ENCODE assay signal across 1 cellular context in the genomic region with DNA sequence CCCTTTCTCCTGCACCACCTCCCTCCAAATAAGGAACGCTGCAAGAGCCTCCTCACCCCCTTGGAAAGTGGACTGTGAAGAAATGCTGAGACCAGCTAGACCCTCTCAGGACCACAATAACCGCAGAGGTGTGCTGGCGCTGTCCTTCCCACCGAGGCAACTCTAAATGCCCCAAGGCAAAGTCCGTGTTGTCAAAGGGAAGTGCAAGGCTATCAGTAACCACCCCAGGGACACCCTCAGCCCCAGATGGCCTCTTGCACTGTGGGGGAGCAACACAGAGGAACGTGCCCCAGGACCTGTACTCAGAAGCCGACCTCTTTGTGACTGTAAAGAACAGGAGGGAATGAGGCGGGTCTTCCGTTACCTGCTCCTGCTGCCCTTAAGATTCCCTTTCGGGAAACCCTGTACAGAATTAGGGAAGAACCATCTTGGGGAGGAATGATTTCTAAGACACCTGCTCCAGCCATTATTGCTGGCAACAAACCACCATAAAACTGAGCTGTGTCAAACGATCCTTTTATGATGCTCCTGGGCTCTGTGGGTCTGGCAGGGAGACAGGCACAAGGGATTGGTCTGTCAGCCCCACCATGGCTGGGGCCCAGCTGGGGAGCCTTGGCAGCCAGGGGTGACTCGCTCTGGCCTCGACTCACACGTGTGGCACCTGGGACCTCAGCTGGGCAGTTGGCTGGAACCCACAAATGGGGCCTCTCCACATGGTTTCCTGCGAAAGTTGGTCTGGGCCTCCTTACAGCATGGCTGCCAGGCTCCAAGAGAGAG.
A peak's percentile ranks its signal among the peaks of the same experiment; 100 is the strongest.
TF ChIP-seq lines count a peak whose summit lies in the region.

No MANE protein-coding gene starts in this region.

TF ChIP-seq in HepG2, 621 proteins besides CTCF, POLR2A, EP300 and RAD21 (continued from another document and continues in another):
- TF ChIP-seq, protein P1, sequence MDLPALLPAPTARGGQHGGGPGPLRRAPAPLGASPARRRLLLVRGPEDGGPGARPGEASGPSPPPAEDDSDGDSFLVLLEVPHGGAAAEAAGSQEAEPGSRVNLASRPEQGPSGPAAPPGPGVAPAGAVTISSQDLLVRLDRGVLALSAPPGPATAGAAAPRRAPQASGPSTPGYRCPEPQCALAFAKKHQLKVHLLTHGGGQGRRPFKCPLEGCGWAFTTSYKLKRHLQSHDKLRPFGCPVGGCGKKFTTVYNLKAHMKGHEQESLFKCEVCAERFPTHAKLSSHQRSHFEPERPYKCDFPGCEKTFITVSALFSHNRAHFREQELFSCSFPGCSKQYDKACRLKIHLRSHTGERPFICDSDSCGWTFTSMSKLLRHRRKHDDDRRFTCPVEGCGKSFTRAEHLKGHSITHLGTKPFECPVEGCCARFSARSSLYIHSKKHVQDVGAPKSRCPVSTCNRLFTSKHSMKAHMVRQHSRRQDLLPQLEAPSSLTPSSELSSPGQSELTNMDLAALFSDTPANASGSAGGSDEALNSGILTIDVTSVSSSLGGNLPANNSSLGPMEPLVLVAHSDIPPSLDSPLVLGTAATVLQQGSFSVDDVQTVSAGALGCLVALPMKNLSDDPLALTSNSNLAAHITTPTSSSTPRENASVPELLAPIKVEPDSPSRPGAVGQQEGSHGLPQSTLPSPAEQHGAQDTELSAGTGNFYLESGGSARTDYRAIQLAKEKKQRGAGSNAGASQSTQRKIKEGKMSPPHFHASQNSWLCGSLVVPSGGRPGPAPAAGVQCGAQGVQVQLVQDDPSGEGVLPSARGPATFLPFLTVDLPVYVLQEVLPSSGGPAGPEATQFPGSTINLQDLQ (CRISPR knock-in tag; IDR thresholded peaks at IDR 0.05) = peak; percentile 74; the same call in 1 of the 2 replicates
- TF ChIP-seq, protein P2, sequence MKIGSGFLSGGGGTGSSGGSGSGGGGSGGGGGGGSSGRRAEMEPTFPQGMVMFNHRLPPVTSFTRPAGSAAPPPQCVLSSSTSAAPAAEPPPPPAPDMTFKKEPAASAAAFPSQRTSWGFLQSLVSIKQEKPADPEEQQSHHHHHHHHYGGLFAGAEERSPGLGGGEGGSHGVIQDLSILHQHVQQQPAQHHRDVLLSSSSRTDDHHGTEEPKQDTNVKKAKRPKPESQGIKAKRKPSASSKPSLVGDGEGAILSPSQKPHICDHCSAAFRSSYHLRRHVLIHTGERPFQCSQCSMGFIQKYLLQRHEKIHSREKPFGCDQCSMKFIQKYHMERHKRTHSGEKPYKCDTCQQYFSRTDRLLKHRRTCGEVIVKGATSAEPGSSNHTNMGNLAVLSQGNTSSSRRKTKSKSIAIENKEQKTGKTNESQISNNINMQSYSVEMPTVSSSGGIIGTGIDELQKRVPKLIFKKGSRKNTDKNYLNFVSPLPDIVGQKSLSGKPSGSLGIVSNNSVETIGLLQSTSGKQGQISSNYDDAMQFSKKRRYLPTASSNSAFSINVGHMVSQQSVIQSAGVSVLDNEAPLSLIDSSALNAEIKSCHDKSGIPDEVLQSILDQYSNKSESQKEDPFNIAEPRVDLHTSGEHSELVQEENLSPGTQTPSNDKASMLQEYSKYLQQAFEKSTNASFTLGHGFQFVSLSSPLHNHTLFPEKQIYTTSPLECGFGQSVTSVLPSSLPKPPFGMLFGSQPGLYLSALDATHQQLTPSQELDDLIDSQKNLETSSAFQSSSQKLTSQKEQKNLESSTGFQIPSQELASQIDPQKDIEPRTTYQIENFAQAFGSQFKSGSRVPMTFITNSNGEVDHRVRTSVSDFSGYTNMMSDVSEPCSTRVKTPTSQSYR (CRISPR knock-in tag; IDR thresholded peaks at IDR 0.05; ENCODE audit: borderline replicate concordance) = peak; percentile 68; the same call in 1 of the 2 replicates
- no peak for TF ChIP-seq RNF2 (conservative IDR thresholded peaks at IDR 0.05; ENCODE audit: low read depth)
- TF ChIP-seq, protein P3, sequence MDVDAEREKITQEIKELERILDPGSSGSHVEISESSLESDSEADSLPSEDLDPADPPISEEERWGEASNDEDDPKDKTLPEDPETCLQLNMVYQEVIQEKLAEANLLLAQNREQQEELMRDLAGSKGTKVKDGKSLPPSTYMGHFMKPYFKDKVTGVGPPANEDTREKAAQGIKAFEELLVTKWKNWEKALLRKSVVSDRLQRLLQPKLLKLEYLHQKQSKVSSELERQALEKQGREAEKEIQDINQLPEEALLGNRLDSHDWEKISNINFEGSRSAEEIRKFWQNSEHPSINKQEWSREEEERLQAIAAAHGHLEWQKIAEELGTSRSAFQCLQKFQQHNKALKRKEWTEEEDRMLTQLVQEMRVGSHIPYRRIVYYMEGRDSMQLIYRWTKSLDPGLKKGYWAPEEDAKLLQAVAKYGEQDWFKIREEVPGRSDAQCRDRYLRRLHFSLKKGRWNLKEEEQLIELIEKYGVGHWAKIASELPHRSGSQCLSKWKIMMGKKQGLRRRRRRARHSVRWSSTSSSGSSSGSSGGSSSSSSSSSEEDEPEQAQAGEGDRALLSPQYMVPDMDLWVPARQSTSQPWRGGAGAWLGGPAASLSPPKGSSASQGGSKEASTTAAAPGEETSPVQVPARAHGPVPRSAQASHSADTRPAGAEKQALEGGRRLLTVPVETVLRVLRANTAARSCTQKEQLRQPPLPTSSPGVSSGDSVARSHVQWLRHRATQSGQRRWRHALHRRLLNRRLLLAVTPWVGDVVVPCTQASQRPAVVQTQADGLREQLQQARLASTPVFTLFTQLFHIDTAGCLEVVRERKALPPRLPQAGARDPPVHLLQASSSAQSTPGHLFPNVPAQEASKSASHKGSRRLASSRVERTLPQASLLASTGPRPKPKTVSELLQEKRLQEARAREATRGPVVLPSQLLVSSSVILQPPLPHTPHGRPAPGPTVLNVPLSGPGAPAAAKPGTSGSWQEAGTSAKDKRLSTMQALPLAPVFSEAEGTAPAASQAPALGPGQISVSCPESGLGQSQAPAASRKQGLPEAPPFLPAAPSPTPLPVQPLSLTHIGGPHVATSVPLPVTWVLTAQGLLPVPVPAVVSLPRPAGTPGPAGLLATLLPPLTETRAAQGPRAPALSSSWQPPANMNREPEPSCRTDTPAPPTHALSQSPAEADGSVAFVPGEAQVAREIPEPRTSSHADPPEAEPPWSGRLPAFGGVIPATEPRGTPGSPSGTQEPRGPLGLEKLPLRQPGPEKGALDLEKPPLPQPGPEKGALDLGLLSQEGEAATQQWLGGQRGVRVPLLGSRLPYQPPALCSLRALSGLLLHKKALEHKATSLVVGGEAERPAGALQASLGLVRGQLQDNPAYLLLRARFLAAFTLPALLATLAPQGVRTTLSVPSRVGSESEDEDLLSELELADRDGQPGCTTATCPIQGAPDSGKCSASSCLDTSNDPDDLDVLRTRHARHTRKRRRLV (CRISPR knock-in tag; IDR thresholded peaks at IDR 0.05) = no peak
- TF ChIP-seq, protein P4, sequence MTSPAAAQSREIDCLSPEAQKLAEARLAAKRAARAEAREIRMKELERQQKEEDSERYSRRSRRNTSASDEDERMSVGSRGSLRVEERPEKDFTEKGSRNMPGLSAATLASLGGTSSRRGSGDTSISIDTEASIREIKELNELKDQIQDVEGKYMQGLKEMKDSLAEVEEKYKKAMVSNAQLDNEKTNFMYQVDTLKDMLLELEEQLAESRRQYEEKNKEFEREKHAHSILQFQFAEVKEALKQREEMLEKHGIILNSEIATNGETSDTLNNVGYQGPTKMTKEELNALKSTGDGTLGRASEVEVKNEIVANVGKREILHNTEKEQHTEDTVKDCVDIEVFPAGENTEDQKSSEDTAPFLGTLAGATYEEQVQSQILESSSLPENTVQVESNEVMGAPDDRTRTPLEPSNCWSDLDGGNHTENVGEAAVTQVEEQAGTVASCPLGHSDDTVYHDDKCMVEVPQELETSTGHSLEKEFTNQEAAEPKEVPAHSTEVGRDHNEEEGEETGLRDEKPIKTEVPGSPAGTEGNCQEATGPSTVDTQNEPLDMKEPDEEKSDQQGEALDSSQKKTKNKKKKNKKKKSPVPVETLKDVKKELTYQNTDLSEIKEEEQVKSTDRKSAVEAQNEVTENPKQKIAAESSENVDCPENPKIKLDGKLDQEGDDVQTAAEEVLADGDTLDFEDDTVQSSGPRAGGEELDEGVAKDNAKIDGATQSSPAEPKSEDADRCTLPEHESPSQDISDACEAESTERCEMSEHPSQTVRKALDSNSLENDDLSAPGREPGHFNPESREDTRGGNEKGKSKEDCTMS (CRISPR knock-in tag; conservative IDR thresholded peaks at IDR 0.05) = no peak
- peak; percentile 63; the same call in 1 of the 2 replicates for TF ChIP-seq GATA4 (IDR thresholded peaks at IDR 0.05; ENCODE audit: borderline replicate concordance, low read depth)
- TF ChIP-seq ZNF264 (CRISPR knock-in tag; IDR thresholded peaks at IDR 0.05) = peak; percentile 53; the same call in 1 of the 2 replicates
- TF ChIP-seq PPARG (CRISPR knock-in tag; conservative IDR thresholded peaks at IDR 0.05) = 0 out of 2 replicates have a peak, but pooled peaks have one; percentile 13
- peak; percentile 88; the same call in 1 of the 2 replicates for TF ChIP-seq FOXO1 (CRISPR knock-in tag; IDR thresholded peaks at IDR 0.05)
- TF ChIP-seq, protein P5, sequence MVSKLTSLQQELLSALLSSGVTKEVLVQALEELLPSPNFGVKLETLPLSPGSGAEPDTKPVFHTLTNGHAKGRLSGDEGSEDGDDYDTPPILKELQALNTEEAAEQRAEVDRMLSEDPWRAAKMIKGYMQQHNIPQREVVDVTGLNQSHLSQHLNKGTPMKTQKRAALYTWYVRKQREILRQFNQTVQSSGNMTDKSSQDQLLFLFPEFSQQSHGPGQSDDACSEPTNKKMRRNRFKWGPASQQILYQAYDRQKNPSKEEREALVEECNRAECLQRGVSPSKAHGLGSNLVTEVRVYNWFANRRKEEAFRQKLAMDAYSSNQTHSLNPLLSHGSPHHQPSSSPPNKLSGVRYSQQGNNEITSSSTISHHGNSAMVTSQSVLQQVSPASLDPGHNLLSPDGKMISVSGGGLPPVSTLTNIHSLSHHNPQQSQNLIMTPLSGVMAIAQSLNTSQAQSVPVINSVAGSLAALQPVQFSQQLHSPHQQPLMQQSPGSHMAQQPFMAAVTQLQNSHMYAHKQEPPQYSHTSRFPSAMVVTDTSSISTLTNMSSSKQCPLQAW (CRISPR knock-in tag; IDR thresholded peaks at IDR 0.05) = peak; percentile 91
- TF ChIP-seq RCOR2 (CRISPR knock-in tag; IDR thresholded peaks at IDR 0.05) = peak; percentile 74; the same call in 1 of the 2 replicates
- TF ChIP-seq, protein P6, sequence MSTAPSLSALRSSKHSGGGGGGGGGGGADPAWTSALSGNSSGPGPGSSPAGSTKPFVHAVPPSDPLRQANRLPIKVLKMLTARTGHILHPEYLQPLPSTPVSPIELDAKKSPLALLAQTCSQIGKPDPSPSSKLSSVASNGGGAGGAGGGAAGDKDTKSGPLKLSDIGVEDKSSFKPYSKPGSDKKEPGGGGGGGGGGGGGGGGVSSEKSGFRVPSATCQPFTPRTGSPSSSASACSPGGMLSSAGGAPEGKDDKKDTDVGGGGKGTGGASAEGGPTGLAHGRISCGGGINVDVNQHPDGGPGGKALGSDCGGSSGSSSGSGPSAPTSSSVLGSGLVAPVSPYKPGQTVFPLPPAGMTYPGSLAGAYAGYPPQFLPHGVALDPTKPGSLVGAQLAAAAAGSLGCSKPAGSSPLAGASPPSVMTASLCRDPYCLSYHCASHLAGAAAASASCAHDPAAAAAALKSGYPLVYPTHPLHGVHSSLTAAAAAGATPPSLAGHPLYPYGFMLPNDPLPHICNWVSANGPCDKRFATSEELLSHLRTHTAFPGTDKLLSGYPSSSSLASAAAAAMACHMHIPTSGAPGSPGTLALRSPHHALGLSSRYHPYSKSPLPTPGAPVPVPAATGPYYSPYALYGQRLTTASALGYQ (CRISPR knock-in tag; IDR thresholded peaks at IDR 0.05) = no peak
- TF ChIP-seq, protein P7, sequence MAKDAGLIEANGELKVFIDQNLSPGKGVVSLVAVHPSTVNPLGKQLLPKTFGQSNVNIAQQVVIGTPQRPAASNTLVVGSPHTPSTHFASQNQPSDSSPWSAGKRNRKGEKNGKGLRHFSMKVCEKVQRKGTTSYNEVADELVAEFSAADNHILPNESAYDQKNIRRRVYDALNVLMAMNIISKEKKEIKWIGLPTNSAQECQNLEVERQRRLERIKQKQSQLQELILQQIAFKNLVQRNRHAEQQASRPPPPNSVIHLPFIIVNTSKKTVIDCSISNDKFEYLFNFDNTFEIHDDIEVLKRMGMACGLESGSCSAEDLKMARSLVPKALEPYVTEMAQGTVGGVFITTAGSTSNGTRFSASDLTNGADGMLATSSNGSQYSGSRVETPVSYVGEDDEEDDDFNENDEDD (CRISPR knock-in tag; IDR thresholded peaks at IDR 0.05; ENCODE audit: borderline replicate concordance) = peak; percentile 36; the same call in 1 of the 2 replicates
- TF ChIP-seq RXRA (CRISPR knock-in tag; IDR thresholded peaks at IDR 0.05) = peak; percentile 92
- TF ChIP-seq, protein P8, sequence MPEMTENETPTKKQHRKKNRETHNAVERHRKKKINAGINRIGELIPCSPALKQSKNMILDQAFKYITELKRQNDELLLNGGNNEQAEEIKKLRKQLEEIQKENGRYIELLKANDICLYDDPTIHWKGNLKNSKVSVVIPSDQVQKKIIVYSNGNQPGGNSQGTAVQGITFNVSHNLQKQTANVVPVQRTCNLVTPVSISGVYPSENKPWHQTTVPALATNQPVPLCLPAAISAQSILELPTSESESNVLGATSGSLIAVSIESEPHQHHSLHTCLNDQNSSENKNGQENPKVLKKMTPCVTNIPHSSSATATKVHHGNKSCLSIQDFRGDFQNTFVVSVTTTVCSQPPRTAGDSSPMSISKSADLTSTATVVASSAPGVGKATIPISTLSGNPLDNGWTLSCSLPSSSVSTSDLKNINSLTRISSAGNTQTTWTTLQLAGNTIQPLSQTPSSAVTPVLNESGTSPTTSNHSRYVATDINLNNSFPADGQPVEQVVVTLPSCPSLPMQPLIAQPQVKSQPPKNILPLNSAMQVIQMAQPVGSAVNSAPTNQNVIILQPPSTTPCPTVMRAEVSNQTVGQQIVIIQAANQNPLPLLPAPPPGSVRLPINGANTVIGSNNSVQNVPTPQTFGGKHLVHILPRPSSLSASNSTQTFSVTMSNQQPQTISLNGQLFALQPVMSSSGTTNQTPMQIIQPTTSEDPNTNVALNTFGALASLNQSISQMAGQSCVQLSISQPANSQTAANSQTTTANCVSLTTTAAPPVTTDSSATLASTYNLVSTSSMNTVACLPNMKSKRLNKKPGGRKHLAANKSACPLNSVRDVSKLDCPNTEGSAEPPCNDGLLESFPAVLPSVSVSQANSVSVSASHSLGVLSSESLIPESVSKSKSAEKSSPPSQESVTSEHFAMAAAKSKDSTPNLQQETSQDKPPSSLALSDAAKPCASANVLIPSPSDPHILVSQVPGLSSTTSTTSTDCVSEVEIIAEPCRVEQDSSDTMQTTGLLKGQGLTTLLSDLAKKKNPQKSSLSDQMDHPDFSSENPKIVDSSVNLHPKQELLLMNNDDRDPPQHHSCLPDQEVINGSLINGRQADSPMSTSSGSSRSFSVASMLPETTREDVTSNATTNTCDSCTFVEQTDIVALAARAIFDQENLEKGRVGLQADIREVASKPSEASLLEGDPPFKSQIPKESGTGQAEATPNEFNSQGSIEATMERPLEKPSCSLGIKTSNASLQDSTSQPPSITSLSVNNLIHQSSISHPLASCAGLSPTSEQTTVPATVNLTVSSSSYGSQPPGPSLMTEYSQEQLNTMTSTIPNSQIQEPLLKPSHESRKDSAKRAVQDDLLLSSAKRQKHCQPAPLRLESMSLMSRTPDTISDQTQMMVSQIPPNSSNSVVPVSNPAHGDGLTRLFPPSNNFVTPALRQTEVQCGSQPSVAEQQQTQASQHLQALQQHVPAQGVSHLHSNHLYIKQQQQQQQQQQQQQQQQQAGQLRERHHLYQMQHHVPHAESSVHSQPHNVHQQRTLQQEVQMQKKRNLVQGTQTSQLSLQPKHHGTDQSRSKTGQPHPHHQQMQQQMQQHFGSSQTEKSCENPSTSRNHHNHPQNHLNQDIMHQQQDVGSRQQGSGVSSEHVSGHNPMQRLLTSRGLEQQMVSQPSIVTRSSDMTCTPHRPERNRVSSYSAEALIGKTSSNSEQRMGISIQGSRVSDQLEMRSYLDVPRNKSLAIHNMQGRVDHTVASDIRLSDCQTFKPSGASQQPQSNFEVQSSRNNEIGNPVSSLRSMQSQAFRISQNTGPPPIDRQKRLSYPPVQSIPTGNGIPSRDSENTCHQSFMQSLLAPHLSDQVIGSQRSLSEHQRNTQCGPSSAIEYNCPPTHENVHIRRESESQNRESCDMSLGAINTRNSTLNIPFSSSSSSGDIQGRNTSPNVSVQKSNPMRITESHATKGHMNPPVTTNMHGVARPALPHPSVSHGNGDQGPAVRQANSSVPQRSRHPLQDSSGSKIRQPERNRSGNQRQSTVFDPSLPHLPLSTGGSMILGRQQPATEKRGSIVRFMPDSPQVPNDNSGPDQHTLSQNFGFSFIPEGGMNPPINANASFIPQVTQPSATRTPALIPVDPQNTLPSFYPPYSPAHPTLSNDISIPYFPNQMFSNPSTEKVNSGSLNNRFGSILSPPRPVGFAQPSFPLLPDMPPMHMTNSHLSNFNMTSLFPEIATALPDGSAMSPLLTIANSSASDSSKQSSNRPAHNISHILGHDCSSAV (CRISPR knock-in tag; IDR thresholded peaks at IDR 0.05; ENCODE audit: borderline replicate concordance) = no peak
